18 cellular contexts compared by ENCODE assay signal in the genomic region with DNA sequence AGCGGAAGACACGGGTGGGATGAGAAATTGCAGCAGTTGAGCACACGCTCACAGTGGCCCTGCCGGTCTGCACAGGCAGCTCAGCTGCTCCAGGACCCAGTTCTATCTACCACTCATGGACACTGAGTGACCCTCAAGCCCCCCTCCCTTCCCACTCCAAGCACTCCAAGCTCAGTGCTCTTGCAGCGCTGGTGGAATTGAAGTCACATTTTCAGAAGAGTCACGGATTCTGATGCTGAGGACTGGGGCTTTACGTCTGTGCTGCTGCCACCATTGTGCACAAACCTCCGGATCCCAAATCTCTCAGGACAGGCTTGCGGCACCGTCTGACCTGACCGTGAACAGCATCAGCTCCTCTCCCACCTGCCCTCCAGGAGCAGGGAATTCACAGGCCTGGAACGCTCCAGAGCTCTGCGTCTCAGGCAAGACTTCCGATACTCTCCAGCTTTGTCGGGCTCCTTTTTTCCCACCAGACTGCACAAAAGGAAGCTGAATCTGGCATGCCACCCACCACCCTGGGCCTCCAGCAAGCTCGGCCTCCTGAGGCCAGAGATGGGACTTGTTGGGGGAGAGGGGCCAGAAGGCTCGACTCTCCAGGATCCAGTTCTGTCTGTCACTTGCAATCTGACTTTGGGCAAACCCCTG.
"Had no signal": no experiment of that assay in that cellular context is flagged by ENCODE, and none has a peak within 500 bp of the region (broad histone marks: within the 10 kb centered on the region; RNA-seq: fewer than 3 reads in every experiment).

No MANE protein-coding gene starts in this region.

- H3K27me3 Mint-ChIP-seq: stimulated activated memory B cell treated with anti-CD40 and anti-IgM and Interleukin-4, amounts not matched to agents 10 μg/mL and 1 μg/mL and 100 μg/mL, for 72 hours had no signal

- H3K36me3 ChIP-seq: adrenal gland, breast epithelium, lower lobe of right lung, ovary, spleen, thyroid gland, uterus had no signal

- H3K27ac ChIP-seq: adrenal gland, breast epithelium, lower lobe of right lung, ovary, spleen, thyroid gland, uterus had no signal

- H3K4me1 ChIP-seq: adrenal gland, breast epithelium, thyroid gland had no signal

- H3K9me3 Mint-ChIP-seq: activated naive CD4-positive, alpha-beta T cell treated with anti-CD3 and anti-CD28 coated beads, Interleukin-2, amount 50 U/mL, for 72 hours had no signal

- H3K4me3 ChIP-seq: adrenal gland, breast epithelium, lower lobe of right lung, ovary, spleen, thyroid gland, uterus had no signal

- H3K27me3 ChIP-seq: adrenal gland, breast epithelium, ovary, spleen, thyroid gland, uterus had no signal

- H3K36me3 Mint-ChIP-seq: activated naive CD4-positive, alpha-beta T cell treated with anti-CD3 and anti-CD28 coated beads, Interleukin-2, amount 50 U/mL, for 72 hours; stimulated activated memory B cell treated with anti-CD40 and anti-IgM and Interleukin-4, amounts not matched to agents 10 μg/mL and 1 μg/mL and 100 μg/mL, for 72 hours had no signal

- H3K9me3 ChIP-seq: adrenal gland, breast epithelium, lower lobe of right lung, ovary, spleen, thyroid gland, uterus had no signal

- DNase-seq: activated CD4-positive, alpha-beta T cell treated with anti-CD3 and anti-CD28 coated beads for 36 hours; activated CD4-positive, alpha-beta T cell treated with anti-CD3 and anti-CD28 coated beads, Interleukin-2, amount 50 U/mL, for 48 hours; activated gamma-delta T cell; cortex of kidney; effector CD8-positive, alpha-beta T cell; left cardiac atrium; lower lobe of right lung; midbrain; spleen; stimulated activated CD4-positive, alpha-beta T cell treated with anti-CD3 and anti-CD28 coated beads, Interleukin-4, amount 100 ng/mL, for 4 hours; SW 1271; thyroid gland; uterus had no signal

- ATAC-seq: activated CD4-positive, alpha-beta T cell treated with anti-CD3 and anti-CD28 coated beads for 36 hours; activated naive CD4-positive, alpha-beta T cell treated with anti-CD3 and anti-CD28 coated beads, Interleukin-2, amount 50 U/mL, for 72 hours; left cardiac atrium; lower lobe of right lung; stimulated activated memory B cell treated with anti-CD40 and anti-IgM and Interleukin-4, amounts not matched to agents 10 μg/mL and 1 μg/mL and 100 μg/mL, for 72 hours had no signal

- H3K27ac Mint-ChIP-seq: activated CD4-positive, alpha-beta T cell treated with anti-CD3 and anti-CD28 coated beads for 36 hours; activated naive CD4-positive, alpha-beta T cell treated with anti-CD3 and anti-CD28 coated beads, Interleukin-2, amount 50 U/mL, for 72 hours; stimulated activated memory B cell treated with anti-CD40 and anti-IgM and Interleukin-4, amounts not matched to agents 10 μg/mL and 1 μg/mL and 100 μg/mL, for 72 hours had no signal

- H3K4me3 Mint-ChIP-seq: activated CD4-positive, alpha-beta T cell treated with anti-CD3 and anti-CD28 coated beads for 36 hours; stimulated activated memory B cell treated with anti-CD40 and anti-IgM and Interleukin-4, amounts not matched to agents 10 μg/mL and 1 μg/mL and 100 μg/mL, for 72 hours had no signal
